ENCODE assay signal across 29 cellular contexts in genomic region chr1:22543679-22544078, GRCh38. TPM values are rescaled to one million over a fixed set of nuclear protein-coding genes. Genes with fewer than 3 reads are reported as not detected.
"Had no signal": no experiment of that assay in that cellular context is flagged by ENCODE, and none has a peak within 500 bp of the region (broad histone marks: within the 10 kb centered on the region; RNA-seq: fewer than 3 reads in every experiment).

No MANE protein-coding gene starts in this region.

- H3K79me2 ChIP-seq: hepatocyte, parathyroid adenoma had no signal

- H3K27ac ChIP-seq: coronary artery, esophagus muscularis mucosa, foreskin keratinocyte, gastroesophageal sphincter, heart left ventricle, hepatocyte, left lung, neutrophil, parathyroid adenoma, suprapubic skin, transverse colon, upper lobe of right lung, uterus had no signal

- H3K9me3 ChIP-seq: esophagus muscularis mucosa, gastroesophageal sphincter, heart left ventricle, left lung, neutrophil, suprapubic skin, transverse colon, upper lobe of right lung, uterus had no signal

- H2AFZ ChIP-seq: hepatocyte, parathyroid adenoma had no signal

- H3K4me1 ChIP-seq: esophagus muscularis mucosa, foreskin keratinocyte, gastroesophageal sphincter, heart left ventricle, left lung, parathyroid adenoma, suprapubic skin, transverse colon, upper lobe of right lung, uterus had no signal

- FAIRE-seq: endothelial cell of umbilical vein, kidney had no signal

- DNase-seq: dermis blood vessel endothelial cell; effector memory CD4-positive, alpha-beta T cell; foreskin keratinocyte; kidney; mesenchymal stem cell; midbrain; naive thymus-derived CD8-positive, alpha-beta T cell; nephron progenitor cell; stimulated activated CD4-positive, alpha-beta T cell treated with anti-CD3 and anti-CD28 coated beads, Interleukin-4, amount 100 ng/mL, for 4 hours; stimulated activated naive B cell treated with anti-CD40 and anti-IgM and Interleukin-4, amounts not matched to agents 10 μg/mL and 1 μg/mL and 100 μg/mL, for 72 hours; transverse colon; upper lobe of right lung; uterus had no signal

- H3K27me3 ChIP-seq: uterus had no signal

- H3K4me3 ChIP-seq: coronary artery, esophagus muscularis mucosa, gastroesophageal sphincter, heart left ventricle, hepatocyte, left lung, suprapubic skin, transverse colon, upper lobe of right lung, uterus had no signal

- H3K36me3 ChIP-seq: esophagus muscularis mucosa, gastroesophageal sphincter, heart left ventricle, left lung, neutrophil, suprapubic skin, transverse colon, upper lobe of right lung, uterus had no signal

- ATAC-seq: foreskin keratinocyte; gastroesophageal sphincter; left lung; naive thymus-derived CD8-positive, alpha-beta T cell; sciatic nerve; stimulated activated naive B cell treated with anti-CD40 and anti-IgM and Interleukin-4, amounts not matched to agents 10 μg/mL and 1 μg/mL and 100 μg/mL, for 72 hours; upper lobe of right lung had no signal

- H3K4me2 ChIP-seq: hepatocyte had no signal

- H3K9ac ChIP-seq: parathyroid adenoma had no signal

RNA-seq across cellular contexts. Expression of gene EPHA8, which starts 19.6 kb away (rescaled TPM):
- total RNA-seq: dermis blood vessel endothelial cell; endothelial cell of umbilical vein; epithelial cell of proximal tubule; esophagus muscularis mucosa; fibroblast of lung; foreskin keratinocyte; hepatocyte; left lung; lung microvascular endothelial cell; myocyte; naive thymus-derived CD8-positive, alpha-beta T cell; omental fat pad; sciatic nerve; transverse colon; upper lobe of right lung had no signal
- polyA plus RNA-seq: endothelial cell of umbilical vein; fibroblast of lung; foreskin keratinocyte; heart left ventricle; hepatocyte; naive thymus-derived CD8-positive, alpha-beta T cell had no signal
